ENCODE assay signal across 8 cellular contexts in the genomic region with DNA sequence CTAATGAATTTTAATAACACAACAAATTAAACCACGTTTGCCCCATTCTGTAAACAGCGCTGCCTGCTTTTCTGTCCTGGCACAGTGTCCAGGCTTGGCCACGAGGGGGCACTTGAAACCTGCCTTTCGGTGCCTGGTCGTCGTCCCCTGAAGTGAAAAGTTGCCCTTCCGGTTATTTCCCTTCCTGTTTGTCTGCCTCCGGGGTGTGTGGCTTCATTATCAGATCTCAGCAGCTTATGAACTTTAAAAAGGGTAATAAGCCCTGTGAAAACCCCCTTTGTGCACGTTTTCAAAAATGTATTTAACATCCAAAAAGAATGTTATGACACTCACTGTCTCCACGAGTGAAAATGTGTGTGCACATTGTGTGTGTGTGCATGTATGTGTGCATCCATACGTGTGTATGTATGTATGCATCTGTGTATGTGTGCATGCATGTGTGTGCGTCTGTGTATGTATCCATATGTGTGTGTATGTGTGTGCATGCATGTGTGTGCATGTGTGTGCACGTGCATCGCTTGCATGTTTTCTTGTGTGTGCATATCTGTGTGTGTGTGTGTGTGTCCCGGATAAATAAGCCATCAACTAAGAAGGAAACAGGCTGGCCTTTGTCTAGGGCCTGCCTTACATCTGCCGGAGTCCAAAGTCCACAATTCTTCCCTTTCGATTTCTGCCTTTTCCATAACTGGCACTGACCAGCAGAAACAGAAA.
DNase-seq lines count a peak whose midpoint lies in the region; ATAC-seq and TF ChIP-seq lines count a peak whose summit lies in the region.

No MANE protein-coding gene starts in this region.

- H3K4me3 ChIP-seq in NT2/D1 (ENCODE audit: insufficient read length, low read depth): no peak overlapping the region
- no peak overlapping the region for H3K4me3 ChIP-seq in epithelial cell of esophagus (ENCODE audit: low read length)
- no peak overlapping the region for H3K4me3 ChIP-seq in mucosa of stomach (ENCODE audit: low read length)

- H3K27me3 ChIP-seq in NT2/D1 (ENCODE audit: insufficient read depth, insufficient read length) (no peaks in the 10 kb centered on the region), mucosa of stomach (ENCODE audit: control insufficient read depth, insufficient read depth, low read length) (no peaks in the 10 kb centered on the region)

- H3K9ac ChIP-seq in NT2/D1 (ENCODE audit: insufficient read length, low read depth) (no peak overlapping the region), mucosa of stomach (ENCODE audit: low read length) (peak overlapping the region; percentile 51)

- ATAC-seq in GM19455 (IDR thresholded peaks at IDR 0.05; ENCODE audit: unreplicated experiment) (peak; percentile 97), HG03571 (IDR thresholded peaks at IDR 0.05; ENCODE audit: unreplicated experiment) (peak; percentile 97)

- DNase-seq in CMK (ENCODE audit: low read depth) (peak; percentile 56), NT2/D1 (ENCODE audit: low read depth, low spot score) (peak; percentile 46), epithelial cell of esophagus (ENCODE audit: low read depth) (peak; percentile 77)
- peak; percentile 76 for DNase-seq in activated CD8-positive, alpha-beta memory T cell treated with anti-CD3 and anti-CD28 coated beads, Interleukin-2, amount 50 U/mL, for 4 hours
- DNase-seq in stimulated activated CD8-positive, alpha-beta memory T cell treated with anti-CD3 and anti-CD28 coated beads, Interleukin-4, amount 100 ng/mL, for 24 hours (ENCODE audit: low read depth): peak; percentile 72

- no peaks in the 10 kb centered on the region for H3K4me1 ChIP-seq in NT2/D1 (ENCODE audit: insufficient read depth, insufficient read length)
- peaks cover 11% of the 10 kb centered on the region for H3K4me1 ChIP-seq in mucosa of stomach (ENCODE audit: control insufficient read depth, insufficient read depth, low read length)

- H3K9me3 ChIP-seq in NT2/D1 (ENCODE audit: insufficient read depth, low read length) (no peaks in the 10 kb centered on the region), mucosa of stomach (ENCODE audit: control insufficient read depth, low read length) (no peaks in the 10 kb centered on the region)

- TF ChIP-seq CTCF in epithelial cell of esophagus (IDR thresholded peaks at IDR 0.05; ENCODE audit: insufficient read depth, low read depth, low read length, missing control alignments): peak; percentile 90

- H3K36me3 ChIP-seq in NT2/D1 (ENCODE audit: insufficient read depth, insufficient read length, low read length): no peaks in the 10 kb centered on the region
- no peaks in the 10 kb centered on the region for H3K36me3 ChIP-seq in mucosa of stomach (ENCODE audit: control insufficient read depth, insufficient read depth, low read length)
